13 cellular contexts compared by ENCODE assay signal in the genomic region with DNA sequence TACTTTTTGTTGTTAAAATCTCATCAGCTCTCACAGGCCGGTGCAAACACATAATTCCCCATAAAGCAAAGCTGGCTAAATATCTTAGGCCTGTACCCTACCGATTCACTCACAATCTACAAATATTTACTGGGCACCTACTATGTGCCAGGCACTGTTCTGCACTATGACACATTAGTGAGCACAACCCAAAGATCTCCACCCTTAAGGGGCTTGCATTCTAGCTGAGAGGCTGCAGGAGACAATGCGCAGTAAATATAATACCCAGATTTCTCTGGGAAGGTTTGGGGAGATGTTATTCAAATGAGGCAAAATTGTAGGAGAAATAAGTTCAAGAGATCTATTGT. TPM values are rescaled to one million over a fixed set of nuclear protein-coding genes. Genes with fewer than 3 reads are reported as not detected.
DNase-seq lines count a peak whose midpoint lies in the region; ATAC-seq and TF ChIP-seq lines count a peak whose summit lies in the region.
"Had no signal": no experiment of that assay in that cellular context is flagged by ENCODE, and none has a peak within 500 bp of the region (broad histone marks: within the 10 kb centered on the region; RNA-seq: fewer than 3 reads in every experiment).

No MANE protein-coding gene starts in this region.

- H3K36me3 Mint-ChIP-seq in activated CD8-positive, alpha-beta memory T cell treated with anti-CD3 and anti-CD28 coated beads, Interleukin-2, amount 10 ng/mL, durations not matched to agents 7 days and 5 days, result peaks cover 46% of the 10 kb centered on the region

- 0 out of 2 replicates have a peak, but pooled peaks cover 3% of the 10 kb centered on the region for H4K20me1 ChIP-seq in SU-DHL-6 (ENCODE audit: low read depth, low read length)

- CTCF ChIA-PET in activated CD8-positive, alpha-beta memory T cell treated with anti-CD3 and anti-CD28 coated beads, Interleukin-2, amount 10 ng/mL, durations not matched to agents 7 days and 5 days (lab: Charles Lee), result interaction anchor here (2.4 kb wide), 1 partner anchor 32 kb away, joined by 9 read pairs; no protein-coding TSS in a partner anchor

- H3K27ac ChIP-seq in SU-DHL-6 (ENCODE audit: low read depth, low read length) (peak overlapping the region; percentile 87), gastroesophageal sphincter (peak overlapping the region in 3 of 4 donors; percentile 56 to 83 (median 76)), thyroid gland (peak overlapping the region; percentile 36 to 74 (median 72)), SJCRH30 (no peak overlapping the region)

- WGBS in gastroesophageal sphincter (ENCODE audit: low coverage in 1 of 2), 2 donors, result 60 to 68% methylated on average over 1 to 3 of the region's 3 CpGs
- 69 to 78% methylated on average over 3 of the region's 3 CpGs for WGBS in thyroid gland, 2 donors

- peaks cover 7% of the 10 kb centered on the region; the same call in 1 of the 2 replicates for H3K36me3 ChIP-seq in SU-DHL-6 (ENCODE audit: low read length)
- H3K36me3 ChIP-seq in gastroesophageal sphincter, result peaks cover 0 to 13% of the 10 kb centered on the region in 2 donors
- H3K36me3 ChIP-seq in thyroid gland, result no peaks in the 10 kb centered on the region
- no peaks in the 10 kb centered on the region for H3K36me3 ChIP-seq in SJCRH30

- H2AFZ ChIP-seq in SU-DHL-6 (ENCODE audit: low read depth, low read length, severe bottlenecking), result no peak overlapping the region

- H3K9ac ChIP-seq in SU-DHL-6 (ENCODE audit: low read length), result peak overlapping the region; percentile 16

- peak overlapping the region; percentile 60 for H3K4me2 ChIP-seq in SU-DHL-6 (ENCODE audit: low read depth, low read length, poor library complexity, severe bottlenecking)

- ATAC-seq in activated CD8-positive, alpha-beta memory T cell treated with anti-CD3 and anti-CD28 coated beads, Interleukin-2, amount 10 ng/mL, durations not matched to agents 7 days and 5 days, result no peak
- no peak for ATAC-seq in gastroesophageal sphincter
- ATAC-seq in omental fat pad (ENCODE audit: low FRiP score), result no peak

- H3K4me3 Mint-ChIP-seq in activated CD8-positive, alpha-beta memory T cell treated with anti-CD3 and anti-CD28 coated beads, Interleukin-2, amount 10 ng/mL, durations not matched to agents 7 days and 5 days, result no peak overlapping the region

- H3K27me3 ChIP-seq in SU-DHL-6 (ENCODE audit: low read length) (no peaks in the 10 kb centered on the region), gastroesophageal sphincter (no peaks in the 10 kb centered on the region), thyroid gland (no peaks in the 10 kb centered on the region), SJCRH30 (no peaks in the 10 kb centered on the region)
- H3K27me3 ChIP-seq: MG63, testis had no signal

- no peaks in the 10 kb centered on the region for H3K9me2 ChIP-seq in SU-DHL-6 (replicated peaks; ENCODE audit: insufficient read depth, low read length)

- H3F3A ChIP-seq in SU-DHL-6 (ENCODE audit: insufficient read depth), result peaks cover 37% of the 10 kb centered on the region

- TF ChIP-seq CTCF in SU-DHL-6 (IDR thresholded peaks at IDR 0.05; ENCODE audit: insufficient read depth, low read length, poor library complexity, severe bottlenecking) (no peak), gastroesophageal sphincter (IDR thresholded peaks at IDR 0.05) (no peak), thyroid gland (IDR thresholded peaks at IDR 0.05) (no peak), omental fat pad (IDR thresholded peaks at IDR 0.05) (no peak)

- H3K4me1 Mint-ChIP-seq in activated CD8-positive, alpha-beta memory T cell treated with anti-CD3 and anti-CD28 coated beads, Interleukin-2, amount 10 ng/mL, durations not matched to agents 7 days and 5 days, result peaks cover 72% of the 10 kb centered on the region

- H3K4me3 ChIP-seq in SU-DHL-6 (ENCODE audit: insufficient read depth, low read length, poor library complexity, severe bottlenecking), result peak overlapping the region; percentile 12
- no peak overlapping the region for H3K4me3 ChIP-seq in gastroesophageal sphincter
- H3K4me3 ChIP-seq in thyroid gland (replicated peaks in 1 of 3), result no peak overlapping the region
- no peak overlapping the region for H3K4me3 ChIP-seq in SJCRH30
- H3K4me3 ChIP-seq: MG63, testis had no signal

- no peak for DNase-seq in activated CD8-positive, alpha-beta memory T cell treated with anti-CD3 and anti-CD28 coated beads, Interleukin-2, amount 10 ng/mL, durations not matched to agents 7 days and 5 days
- DNase-seq in activated CD8-positive, alpha-beta memory T cell treated with anti-CD3 and anti-CD28 coated beads, Interleukin-2, amount 50 U/mL, for 4 hours, result no peak
- DNase-seq in thyroid gland (no peak), omental fat pad (ENCODE audit: low spot score) (no peak), HUDEP-2 (lab: John Stamatoyannopoulos, UW; ENCODE audit: unreplicated experiment in 76 of 76) (no peak), SJCRH30 (no peak)
- DNase-seq: effector CD8-positive, alpha-beta T cell; head of caudate nucleus; Right ventricle myocardium superior; testis had no signal

- TF ChIP-seq POLR2A in gastroesophageal sphincter (IDR thresholded peaks at IDR 0.05) (no peak), thyroid gland (IDR thresholded peaks at IDR 0.05) (no peak)

- H3K9me3 ChIP-seq in SU-DHL-6 (ENCODE audit: insufficient read depth, low read length) (no peaks in the 10 kb centered on the region), gastroesophageal sphincter (no peaks in the 10 kb centered on the region), thyroid gland (no peaks in the 10 kb centered on the region), SJCRH30 (replicated peaks) (no peaks in the 10 kb centered on the region)
- H3K9me3 ChIP-seq: MG63, testis had no signal

- no peaks in the 10 kb centered on the region for H3K27me3 Mint-ChIP-seq in activated CD8-positive, alpha-beta memory T cell treated with anti-CD3 and anti-CD28 coated beads, Interleukin-2, amount 10 ng/mL, durations not matched to agents 7 days and 5 days

- peak overlapping the region; percentile 73 for H3K27ac Mint-ChIP-seq in activated CD8-positive, alpha-beta memory T cell treated with anti-CD3 and anti-CD28 coated beads, Interleukin-2, amount 10 ng/mL, durations not matched to agents 7 days and 5 days

- H3K4me1 ChIP-seq in gastroesophageal sphincter (peaks cover 2 to 71% (median 12%) of the 10 kb centered on the region in 3 donors), thyroid gland (peaks cover 48 to 52% of the 10 kb centered on the region in 2 donors), SJCRH30 (peaks cover 30% of the 10 kb centered on the region)

- peaks cover 92% of the 10 kb centered on the region for H3K79me2 ChIP-seq in SU-DHL-6 (ENCODE audit: insufficient read depth, low read length)

- TF ChIP-seq EP300 in gastroesophageal sphincter (IDR thresholded peaks at IDR 0.05), result no peak

- intact Hi-C loops in thyroid gland (cut with DNase I), result no loop called here

- H3K9me3 Mint-ChIP-seq in activated CD8-positive, alpha-beta memory T cell treated with anti-CD3 and anti-CD28 coated beads, Interleukin-2, amount 10 ng/mL, durations not matched to agents 7 days and 5 days (ENCODE audit: low read depth), result no peaks in the 10 kb centered on the region

RNA-seq across cellular contexts. Expression of a gene that starts 53.7 kb away (rescaled TPM):
- total RNA-seq in activated CD8-positive, alpha-beta memory T cell treated with anti-CD3 and anti-CD28 coated beads, Interleukin-2, amount 10 ng/mL, durations not matched to agents 7 days and 5 days, result 100 to 1,000 TPM; 153 to 167 TPM
- total RNA-seq in gastroesophageal sphincter, result 100 to 1,000 TPM; 119 to 343 (median 188) TPM
- 10 to 100 TPM; 55.8 to 78.5 (median 76.0) TPM for total RNA-seq in thyroid gland
- 10 to 100 TPM; 38.7 to 53.4 (median 45.9) TPM for total RNA-seq in omental fat pad
- total RNA-seq in SJCRH30 (2014; rRNA removed; shearing (Covaris generic)), result 46.3 and 56.9 TPM in 2 replicates
